ENCODE assay signal across 7 cellular contexts in the genomic region with DNA sequence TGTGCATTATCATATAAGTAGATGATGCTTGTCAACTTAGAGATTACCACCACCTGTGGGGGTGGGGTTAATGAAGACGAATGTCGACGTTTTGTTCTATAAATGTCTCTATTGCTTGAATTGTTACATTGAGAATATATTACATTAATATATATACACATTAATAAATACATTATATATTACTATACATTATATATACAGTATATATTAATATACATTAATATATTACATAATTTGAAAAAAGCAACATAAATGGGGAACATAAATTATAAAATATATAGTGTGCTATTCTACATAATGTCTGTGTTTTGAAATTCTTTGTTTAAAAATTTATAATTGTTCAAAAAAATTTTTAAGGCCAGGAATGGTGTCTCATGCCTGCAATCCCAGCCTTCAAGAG.
"Had no signal": no experiment of that assay in that cellular context is flagged by ENCODE, and none has a peak within 500 bp of the region (broad histone marks: within the 10 kb centered on the region; RNA-seq: fewer than 3 reads in every experiment).

No MANE protein-coding gene starts in this region.

- DNase-seq: GM23248, GOT3, H7, HCEC 1CT, IMR-90 had no signal

- FAIRE-seq: HTR-8/SVneo, K562 had no signal

- H2AFZ ChIP-seq: GM23248 had no signal

- H3K27ac ChIP-seq: GM23248 had no signal

- H3K9ac ChIP-seq: GM23248 had no signal
